Comparison of ENCODE assay signal across 16 cellular contexts in the genomic region with DNA sequence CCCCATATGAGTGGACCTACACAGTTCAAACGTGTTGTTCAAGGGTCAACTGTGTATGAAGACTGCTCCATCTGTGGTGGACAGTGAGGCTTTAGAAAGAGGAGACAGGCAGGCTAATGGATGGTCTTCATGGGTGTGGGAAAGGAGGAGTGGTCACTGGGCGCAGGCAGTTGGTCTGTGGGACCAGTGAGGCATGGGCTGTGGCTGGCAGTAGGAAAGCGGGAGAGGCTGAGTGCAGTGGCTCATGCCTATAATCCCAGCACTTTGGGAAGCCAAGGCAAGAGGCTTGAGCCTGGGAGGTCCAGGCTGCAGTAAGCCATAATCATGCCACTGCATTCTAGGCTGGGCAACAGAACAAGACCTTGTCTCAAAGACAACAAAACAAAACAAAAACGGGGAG. TPM values are rescaled to one million over a fixed set of nuclear protein-coding genes. Genes with fewer than 3 reads are reported as not detected.
DNase-seq lines count a peak whose midpoint lies in the region; ATAC-seq, FAIRE-seq and TF ChIP-seq lines count a peak whose summit lies in the region.
"Had no signal": no experiment of that assay in that cellular context is flagged by ENCODE, and none has a peak within 500 bp of the region (broad histone marks: within the 10 kb centered on the region; RNA-seq: fewer than 3 reads in every experiment).

No MANE protein-coding gene starts in this region.

- in situ Hi-C loops in gastrocnemius medialis (cut with MboI; ENCODE audit: low sequenced_read_pairs in 4 of 4): no loop called here

- H2BK5ac ChIP-seq in H1 (ENCODE audit: low read depth, low read length): no peak overlapping the region

- no peak overlapping the region for H3K56ac ChIP-seq in H1 (replicated peaks; ENCODE audit: insufficient read length, low read depth, low read length)

- peak overlapping the region; percentile 18; the same call in 1 of the 2 replicates for H2BK12ac ChIP-seq in H1 (ENCODE audit: low read depth, low read length)

- H3K27ac Mint-ChIP-seq in activated CD4-positive, alpha-beta T cell treated with anti-CD3 and anti-CD28 coated beads, Interleukin-2, amount 10 ng/mL, durations not matched to agents 7 days and 5 days: peak overlapping the region; percentile 97
- peak overlapping the region; percentile 29 to 41 for H3K27ac Mint-ChIP-seq in T-cell

- TF ChIP-seq EP300 in H1 (IDR thresholded peaks at IDR 0.05; ENCODE audit: borderline replicate concordance in 1 of 2, low read depth in 2 of 2, low read length in 2 of 2): no peak

- H3K27ac ChIP-seq in H1 (ENCODE audit: low read depth, low read length): no peak overlapping the region
- H3K27ac ChIP-seq in gastrocnemius medialis: peak overlapping the region; percentile 90 to 98 (median 94)
- H3K27ac ChIP-seq: brain microvascular endothelial cell had no signal

- H3K36me3 ChIP-seq in H1 (ENCODE audit: control insufficient read depth in 2 of 4, insufficient read depth in 4 of 4, low read length in 3 of 4) (no peaks in the 10 kb centered on the region), gastrocnemius medialis (peaks cover 0 to 2% of the 10 kb centered on the region in 2 donors)
- H3K36me3 ChIP-seq: brain microvascular endothelial cell had no signal

- H3K27me3 ChIP-seq in H1 (replicated peaks in 1 of 4; ENCODE audit: control insufficient read depth in 3 of 4, extremely low read depth in 1 of 4, insufficient read depth in 3 of 4, low read length in 3 of 4) (peaks cover 4 to 44% (median 36%) of the 10 kb centered on the region in 4 experiments), gastrocnemius medialis (no peaks in the 10 kb centered on the region)
- H3K27me3 ChIP-seq: brain microvascular endothelial cell had no signal

- no peak overlapping the region for H2AFZ ChIP-seq in H1 (ENCODE audit: low read length)

- H3K18ac ChIP-seq in H1 (ENCODE audit: extremely low read depth, low read length): no peak overlapping the region

- no peak overlapping the region for H3K14ac ChIP-seq in H1 (ENCODE audit: insufficient read length)

- no peak overlapping the region; a peak in 1 of 4 replicates for H3K4me2 ChIP-seq in H1 (ENCODE audit: insufficient read depth in 1 of 2, low read depth in 2 of 2, low read length in 2 of 2)

- intact Hi-C loops in gastrocnemius medialis (cut with DNase I; ENCODE audit: low total_unique reads): no loop called here

- no peaks in the 10 kb centered on the region for H3K9me3 Mint-ChIP-seq in activated CD4-positive, alpha-beta T cell treated with anti-CD3 and anti-CD28 coated beads, Interleukin-2, amount 10 ng/mL, durations not matched to agents 7 days and 5 days
- no peaks in the 10 kb centered on the region for H3K9me3 Mint-ChIP-seq in T-cell

- no peak overlapping the region for H4K91ac ChIP-seq in H1 (replicated peaks; ENCODE audit: insufficient read length, low read length)

- TF ChIP-seq RAD21 in H1 (IDR thresholded peaks at IDR 0.05 in 1 of 2, conservative IDR thresholded peaks at IDR 0.05 in 1 of 2; ENCODE audit: low read depth in 2 of 2, low read length in 2 of 2): no peak

- H3K79me1 ChIP-seq in H1 (ENCODE audit: low read depth, low read length): no peaks in the 10 kb centered on the region; the same call in 1 of the 2 replicates

- H3K36me3 Mint-ChIP-seq in activated CD4-positive, alpha-beta T cell treated with anti-CD3 and anti-CD28 coated beads, Interleukin-2, amount 10 ng/mL, durations not matched to agents 7 days and 5 days (ENCODE audit: low read depth): no peaks in the 10 kb centered on the region
- H3K36me3 Mint-ChIP-seq in T-cell: no peaks in the 10 kb centered on the region

- no peak overlapping the region for H2BK20ac ChIP-seq in H1 (ENCODE audit: low read length)

- H3K4ac ChIP-seq in H1 (replicated peaks; ENCODE audit: insufficient read length, low read depth, low read length): no peak overlapping the region

- 77% methylated on average over 4 of the region's 4 CpGs; no CpG with 5 or more reads in 1 of the 2 experiments for WGBS in H1 (ENCODE audit: extremely low coverage in 1 of 2, insufficient coverage in 1 of 2, insufficient read length in 1 of 2, insufficient replicate concordance in 2 of 2, low coverage in 1 of 2, low lambda C conversion rate in 2 of 2, missing lambda C conversion rate in 1 of 2), 2 experiments

- H4K8ac ChIP-seq in H1 (ENCODE audit: extremely low read depth, insufficient read depth, low read length): no peak overlapping the region

- FAIRE-seq in H1 (lab: Jason Lieb, UNC): no peak
- FAIRE-seq: endothelial cell of umbilical vein had no signal

- no peak overlapping the region for H3K9ac ChIP-seq in H1 (replicated peaks in 1 of 4; ENCODE audit: extremely low read depth in 1 of 4, low read depth in 3 of 4, low read length in 3 of 4)

- H4K20me1 ChIP-seq in H1 (replicated peaks in 1 of 2; ENCODE audit: control insufficient read depth in 1 of 2, insufficient read depth in 2 of 2, low read length in 2 of 2): peaks cover 4 to 31% of the 10 kb centered on the region in 2 experiments

- ATAC-seq in T-cell (replicated peaks in 1 of 4) (no peak), gastrocnemius medialis (no peak), GM18867 (IDR thresholded peaks at IDR 0.05; ENCODE audit: unreplicated experiment) (no peak), esophagus mucosa (no peak), GM19395 (IDR thresholded peaks at IDR 0.05; ENCODE audit: unreplicated experiment) (no peak)
- ATAC-seq: sciatic nerve had no signal

- H3K9me3 ChIP-seq in H1 (ENCODE audit: insufficient read depth in 2 of 2, low read depth in 1 of 2, low read length in 1 of 2): no peaks in the 10 kb centered on the region
- no peaks in the 10 kb centered on the region for H3K9me3 ChIP-seq in gastrocnemius medialis

- H3K4me3 ChIP-seq in H1 (ENCODE audit: extremely low read depth in 1 of 4, insufficient read depth in 2 of 4, low read depth in 3 of 4, low read length in 4 of 4) (no peak overlapping the region), gastrocnemius medialis (peak overlapping the region in 2 of 4 donors; percentile 66 to 81)

- H2BK15ac ChIP-seq in H1 (ENCODE audit: low read length): no peak overlapping the region

- POLR2A ChIA-PET in activated CD4-positive, alpha-beta T cell treated with anti-CD3 and anti-CD28 coated beads, Interleukin-2, amount 10 ng/mL, durations not matched to agents 7 days and 5 days (lab: Charles Lee): no interaction called here
- POLR2A ChIA-PET in T-cell (lab: Charles Lee) (interaction anchor here in 1 of 2 donors (0.8 kb wide), 1 partner anchor 25 kb away, joined by 8 read pairs; no protein-coding TSS in a partner anchor), H1 (lab: Charles Lee; ENCODE audit: partially characterized antibody) (interaction anchor here (1.3 kb wide), 1 partner anchor 7 kb away, joined by 3 read pairs; no protein-coding TSS in a partner anchor)

- peaks cover 14% of the 10 kb centered on the region for H3K23me2 ChIP-seq in H1 (ENCODE audit: low read depth, low read length)

- H3K23ac ChIP-seq in H1 (ENCODE audit: insufficient read length): no peak overlapping the region

- H2BK120ac ChIP-seq in H1 (replicated peaks; ENCODE audit: low read depth, low read length): no peak overlapping the region

- H3K79me2 ChIP-seq in H1 (ENCODE audit: control insufficient read depth in 1 of 2, insufficient read depth in 2 of 2, low read length in 2 of 2): no peaks in the 10 kb centered on the region

- peaks cover 52% of the 10 kb centered on the region for H3K4me1 Mint-ChIP-seq in activated CD4-positive, alpha-beta T cell treated with anti-CD3 and anti-CD28 coated beads, Interleukin-2, amount 10 ng/mL, durations not matched to agents 7 days and 5 days
- H3K4me1 Mint-ChIP-seq in T-cell: peaks cover 34 to 45% (median 41%) of the 10 kb centered on the region in 3 donors

- H3K4me1 ChIP-seq in H1 (replicated peaks in 1 of 4; ENCODE audit: control insufficient read depth in 3 of 4, insufficient read depth in 4 of 4, low read length in 3 of 4) (peaks cover 0 to 19% (median 9%) of the 10 kb centered on the region in 4 experiments; a peak in 6 of 7 replicates), gastrocnemius medialis (peaks cover 52 to 54% of the 10 kb centered on the region in 2 donors)

- H4K5ac ChIP-seq in H1 (ENCODE audit: insufficient read length, low read depth, low read length): no peak overlapping the region

- DNase-seq in activated CD4-positive, alpha-beta T cell treated with anti-CD3 and anti-CD28 coated beads, Interleukin-2, amount 10 ng/mL, durations not matched to agents 7 days and 5 days: no peak
- DNase-seq in activated CD4-positive, alpha-beta T cell treated with anti-CD3 and anti-CD28 coated beads, Interleukin-2, amount 50 U/mL, for 48 hours: no peak
- DNase-seq in T-cell (no peak), H1 (ENCODE audit: low read depth in 1 of 2, low spot score in 2 of 2) (no peak), gastrocnemius medialis (no peak)
- DNase-seq: ACHN, brain microvascular endothelial cell, hippocampal formation, NCI-H187, trophoblast cell had no signal

- CTCF ChIA-PET in activated CD4-positive, alpha-beta T cell treated with anti-CD3 and anti-CD28 coated beads, Interleukin-2, amount 10 ng/mL, durations not matched to agents 7 days and 5 days (lab: Charles Lee): interaction anchor here (15.8 kb wide), 1 partner anchor 23 kb away, joined by 225 read pairs; no protein-coding TSS in a partner anchor
- CTCF ChIA-PET in T-cell (lab: Charles Lee) (interaction anchor here in 1 of 2 donors (1.1 kb wide), 1 partner anchor 17 kb away, joined by 3 read pairs; no protein-coding TSS in a partner anchor), H1 (lab: Charles Lee; ENCODE audit: partially characterized antibody) (interaction anchor here (1.6 to 15.8 kb wide), 3 partner anchors 20 to 72 kb away, joined by 6 to 294 read pairs (median 56); partner anchors contain the start of gene ATG101)

- TF ChIP-seq CTCF in H1 (IDR thresholded peaks at IDR 0.05; ENCODE audit: control extremely low read depth in 1 of 3, insufficient read depth in 1 of 3, low read depth in 1 of 3, low read length in 3 of 3): no peak
- no peak for TF ChIP-seq CTCF in gastrocnemius medialis (IDR thresholded peaks at IDR 0.05 in 4 of 5, conservative IDR thresholded peaks at IDR 0.05 in 1 of 5)

- peak overlapping the region; percentile 86 for H3K4me3 Mint-ChIP-seq in activated CD4-positive, alpha-beta T cell treated with anti-CD3 and anti-CD28 coated beads, Interleukin-2, amount 10 ng/mL, durations not matched to agents 7 days and 5 days
- H3K4me3 Mint-ChIP-seq in T-cell: peak overlapping the region; percentile 88 to 90 (median 89)

- H3K27me3 Mint-ChIP-seq in activated CD4-positive, alpha-beta T cell treated with anti-CD3 and anti-CD28 coated beads, Interleukin-2, amount 10 ng/mL, durations not matched to agents 7 days and 5 days: peaks cover 9% of the 10 kb centered on the region
- H3K27me3 Mint-ChIP-seq in T-cell: peaks cover 0 to 4% of the 10 kb centered on the region in 2 donors

- H2AK5ac ChIP-seq in H1 (ENCODE audit: low read depth, low read length): peak overlapping the region; percentile 70; the same call in 1 of the 2 replicates

- TF ChIP-seq POLR2A in H1 (IDR thresholded peaks at IDR 0.05; ENCODE audit: control extremely low read depth in 1 of 2, low read depth in 2 of 2, low read length in 2 of 2): no peak
- TF ChIP-seq POLR2A in gastrocnemius medialis (IDR thresholded peaks at IDR 0.05): no peak

RNA-seq across cellular contexts. Expression of gene NR4A1, which starts 2.0 kb away (rescaled TPM):
- total RNA-seq in activated CD4-positive, alpha-beta T cell treated with anti-CD3 and anti-CD28 coated beads, Interleukin-2, amount 10 ng/mL, durations not matched to agents 7 days and 5 days: 1 to 10 TPM; 2.1 to 2.7 TPM
- total RNA-seq in T-cell: 100 to 1,000 TPM in 1 of 5 donors, 10 to 100 TPM in 1, 1 to 10 TPM in 3; 5.9 to 103 (median 7.3) TPM
- 18.7 and 19.3 TPM in 2 replicates for total RNA-seq in H1 (2021; fragmentation: NEBNext Ultra II Directional; extraction: Animal tissue kit (Norgen Biotek cat#: 25700))
- 23.3 and 36.0 TPM in 2 replicates for polyA plus RNA-seq in H1 (2011; rRNA removed)
- polyA plus RNA-seq in H1 (2011; cell fraction: cytosol; rRNA removed): 17.3 TPM
- 42.1 TPM for polyA plus RNA-seq in H1 (2011; cell fraction: nucleus; rRNA removed)
- 13.7 to 17.2 TPM (median 14.8 TPM) in 4 replicates for polyA plus RNA-seq in H1 (2012, experiment 1 of 2)
- 12.5 TPM for polyA plus RNA-seq in H1 (2012, experiment 2 of 2)
- 19.7 TPM for polyA plus RNA-seq in H1 (2013, experiment 1 of 2)
- polyA plus RNA-seq in H1 (2013, experiment 2 of 2): 19.0 TPM
- 5.1 and 8.0 TPM in 2 replicates for polyA minus RNA-seq in H1 (2011; rRNA and poly(A)+ RNA removed)
- 14.5 TPM for polyA minus RNA-seq in H1 (2011; cell fraction: cytosol; rRNA and poly(A)+ RNA removed)
- 11.1 TPM for polyA minus RNA-seq in H1 (2011; cell fraction: nucleus; rRNA and poly(A)+ RNA removed)
- total RNA-seq in gastrocnemius medialis: 100 to 1,000 TPM in 2 of 4 donors, 10 to 100 TPM in 2; 36.3 to 248 (median 90.1) TPM
- total RNA-seq in esophagus mucosa: 2.0 TPM

RNA-seq across cellular contexts. Expression of gene ATG101, which starts 20.5 kb away (rescaled TPM):
- 10 to 100 TPM; 28.3 to 30.4 TPM for total RNA-seq in activated CD4-positive, alpha-beta T cell treated with anti-CD3 and anti-CD28 coated beads, Interleukin-2, amount 10 ng/mL, durations not matched to agents 7 days and 5 days
- total RNA-seq in T-cell (10 to 100 TPM; 24.8 to 30.3 (median 25.9) TPM), gastrocnemius medialis (10 to 100 TPM; 23.3 to 49.4 (median 37.3) TPM), esophagus mucosa (35.2 TPM)
- 48.9 and 49.8 TPM in 2 replicates for total RNA-seq in H1 (2021; fragmentation: NEBNext Ultra II Directional; extraction: Animal tissue kit (Norgen Biotek cat#: 25700))
- 55.9 and 64.9 TPM in 2 replicates for polyA plus RNA-seq in H1 (2011; rRNA removed)
- polyA plus RNA-seq in H1 (2011; cell fraction: cytosol; rRNA removed): 105 TPM
- polyA plus RNA-seq in H1 (2011; cell fraction: nucleus; rRNA removed): 55.5 TPM
- polyA plus RNA-seq in H1 (2012, experiment 1 of 2): 46.4 to 65.2 TPM (median 63.9 TPM) in 4 replicates
- polyA plus RNA-seq in H1 (2012, experiment 2 of 2): 60.3 TPM
- 25.2 TPM for polyA plus RNA-seq in H1 (2013, experiment 1 of 2)
- 27.1 TPM for polyA plus RNA-seq in H1 (2013, experiment 2 of 2)
- polyA minus RNA-seq in H1 (2011; rRNA and poly(A)+ RNA removed): 44.4 and 61.4 TPM in 2 replicates
- polyA minus RNA-seq in H1 (2011; cell fraction: cytosol; rRNA and poly(A)+ RNA removed): 20.8 TPM
- 15.7 TPM for polyA minus RNA-seq in H1 (2011; cell fraction: nucleus; rRNA and poly(A)+ RNA removed)

RNA-seq across cellular contexts. Expression of gene SMIM41, which starts 30.2 kb away (rescaled TPM):
- total RNA-seq in activated CD4-positive, alpha-beta T cell treated with anti-CD3 and anti-CD28 coated beads, Interleukin-2, amount 10 ng/mL, durations not matched to agents 7 days and 5 days: not detected
- total RNA-seq in T-cell (under 1 TPM in 1 of 5 donors, not detected in 4; 0.41 TPM), gastrocnemius medialis (not detected), esophagus mucosa (not detected)
- total RNA-seq in H1 (2021; fragmentation: NEBNext Ultra II Directional; extraction: Animal tissue kit (Norgen Biotek cat#: 25700)): 0.28 and 0.31 TPM in 2 replicates
- polyA plus RNA-seq in H1 (2011; rRNA removed): 0.91 and 0.98 TPM in 2 replicates
- polyA plus RNA-seq in H1 (2011; cell fraction: cytosol; rRNA removed): 0.66 TPM
- polyA plus RNA-seq in H1 (2011; cell fraction: nucleus; rRNA removed): 0.74 TPM
- 0.20 to 0.56 TPM (median 0.46 TPM) in 3 of 4 replicates, not detected in the other for polyA plus RNA-seq in H1 (2012, experiment 1 of 2)
- polyA plus RNA-seq in H1 (2012, experiment 2 of 2): 0.42 TPM
- polyA plus RNA-seq in H1 (2013, experiment 1 of 2): 0.08 TPM
- polyA plus RNA-seq in H1 (2013, experiment 2 of 2): 0.07 TPM
- 0.54 TPM in 1 of 2 replicates, not detected in the other for polyA minus RNA-seq in H1 (2011; rRNA and poly(A)+ RNA removed)
- polyA minus RNA-seq in H1 (2011; cell fraction: cytosol; rRNA and poly(A)+ RNA removed): not detected
- 0.70 TPM for polyA minus RNA-seq in H1 (2011; cell fraction: nucleus; rRNA and poly(A)+ RNA removed)
- total RNA-seq: Daoy, endothelial cell of umbilical vein had no signal
- polyA plus RNA-seq: endothelial cell of umbilical vein had no signal

RNA-seq across cellular contexts. Expression of gene TAMALIN, which starts 42.5 kb away (rescaled TPM):
- total RNA-seq in activated CD4-positive, alpha-beta T cell treated with anti-CD3 and anti-CD28 coated beads, Interleukin-2, amount 10 ng/mL, durations not matched to agents 7 days and 5 days: 1 to 10 TPM; 5.7 to 6.9 TPM
- 100 to 1,000 TPM in 2 of 5 donors, 10 to 100 TPM in 3; 31.7 to 480 (median 38.4) TPM for total RNA-seq in T-cell
- 4.1 and 4.9 TPM in 2 replicates for total RNA-seq in H1 (2021; fragmentation: NEBNext Ultra II Directional; extraction: Animal tissue kit (Norgen Biotek cat#: 25700))
- 2.6 and 3.2 TPM in 2 replicates for polyA plus RNA-seq in H1 (2011; rRNA removed)
- 3.5 TPM for polyA plus RNA-seq in H1 (2011; cell fraction: cytosol; rRNA removed)
- polyA plus RNA-seq in H1 (2011; cell fraction: nucleus; rRNA removed): 4.6 TPM
- 3.1 to 5.3 TPM (median 5.1 TPM) in 4 replicates for polyA plus RNA-seq in H1 (2012, experiment 1 of 2)
- 7.8 TPM for polyA plus RNA-seq in H1 (2012, experiment 2 of 2)
- 2.1 TPM for polyA plus RNA-seq in H1 (2013, experiment 1 of 2)
- polyA plus RNA-seq in H1 (2013, experiment 2 of 2): 2.2 TPM
- 2.1 and 5.8 TPM in 2 replicates for polyA minus RNA-seq in H1 (2011; rRNA and poly(A)+ RNA removed)
- polyA minus RNA-seq in H1 (2011; cell fraction: cytosol; rRNA and poly(A)+ RNA removed): 4.4 TPM
- polyA minus RNA-seq in H1 (2011; cell fraction: nucleus; rRNA and poly(A)+ RNA removed): 6.3 TPM
- 10 to 100 TPM in 2 of 4 donors, 1 to 10 TPM in 2; 9.3 to 14.9 (median 11.8) TPM for total RNA-seq in gastrocnemius medialis
- total RNA-seq in esophagus mucosa: 3.9 TPM
